17 cellular contexts compared by ENCODE assay signal in genomic region chr15:41104234-41104633, GRCh38. TPM values are rescaled to one million over a fixed set of nuclear protein-coding genes. Genes with fewer than 3 reads are reported as not detected.
DNase-seq lines count a peak whose midpoint lies in the region; ATAC-seq and TF ChIP-seq lines count a peak whose summit lies in the region.
"Had no signal": no experiment of that assay in that cellular context is flagged by ENCODE, and none has a peak within 500 bp of the region (broad histone marks: within the 10 kb centered on the region; RNA-seq: fewer than 3 reads in every experiment).

No MANE protein-coding gene starts in this region.

- H3K9ac ChIP-seq in GM23248: peak overlapping the region; percentile 2; the same call in 1 of the 2 replicates

- 49 to 53% methylated on average over 2 of the region's 2 CpGs for WGBS in GM23248 (ENCODE audit: low coverage in 1 of 2, low lambda C conversion rate in 2 of 2, missing lambda C conversion rate in 2 of 2), 2 experiments
- 73 to 79% (median 76%) methylated on average over 2 of the region's 2 CpGs for WGBS in psoas muscle, 3 donors

- DNase-seq in GM23248 (peak; percentile 84), RPMI7951 (ENCODE audit: low read depth) (peak; percentile 34), epithelial cell of prostate (ENCODE audit: low read depth, low spot score) (no peak), psoas muscle (no peak), NCI-H1694 (lab: John Stamatoyannopoulos, UW) (no peak), HK-2 (ENCODE audit: unreplicated experiment) (no peak), Peyer's patch (no peak)
- DNase-seq: amygdala; effector CD4-positive, alpha-beta T cell; left ventricle myocardium superior; MM.1S; NCI-H524 treated with DMSO at 0.1 percent for 48 hours; T1000 had no signal

- H3K4me3 ChIP-seq in GM23248 (no peak overlapping the region), psoas muscle (no peak overlapping the region), Peyer's patch (no peak overlapping the region)
- H3K4me3 ChIP-seq: HAP-1, hepatocyte, skin epidermis had no signal

- H3K36me3 ChIP-seq in GM23248 (ENCODE audit: low read depth): no peaks in the 10 kb centered on the region
- peaks cover 3 to 12% of the 10 kb centered on the region in 2 donors for H3K36me3 ChIP-seq in psoas muscle (ENCODE audit: insufficient read depth in 1 of 2, low read depth in 1 of 2)
- no peaks in the 10 kb centered on the region for H3K36me3 ChIP-seq in Peyer's patch

- H3K4me1 ChIP-seq in GM23248 (ENCODE audit: insufficient read depth) (peaks cover 37% of the 10 kb centered on the region), psoas muscle (peaks cover 18% of the 10 kb centered on the region), Peyer's patch (no peaks in the 10 kb centered on the region)

- TF ChIP-seq POLR2A in Peyer's patch (IDR thresholded peaks at IDR 0.05): no peak

- in situ Hi-C loops in GM23248 (cut with MboI): no loop called here

- no peaks in the 10 kb centered on the region; the same call in 1 of the 2 replicates for H4K20me1 ChIP-seq in GM23248 (ENCODE audit: insufficient read depth)

- H3K27ac ChIP-seq in GM23248: peak overlapping the region; percentile 63
- peak overlapping the region; percentile 25 for H3K27ac ChIP-seq in epithelial cell of prostate
- no peak overlapping the region for H3K27ac ChIP-seq in psoas muscle
- no peak overlapping the region for H3K27ac ChIP-seq in Peyer's patch
- H3K27ac ChIP-seq: hepatocyte, HL-60, skin epidermis had no signal

- intact Hi-C loops in psoas muscle (cut with DNase I): no loop called here

- H3K9me3 ChIP-seq in GM23248 (ENCODE audit: low read depth) (no peaks in the 10 kb centered on the region), psoas muscle (no peaks in the 10 kb centered on the region), Peyer's patch (no peaks in the 10 kb centered on the region)
- H3K9me3 ChIP-seq: HAP-1 had no signal

- peaks cover 19% of the 10 kb centered on the region for H3F3A ChIP-seq in GM23248 (ENCODE audit: insufficient read depth)

- H3K27me3 ChIP-seq in GM23248 (replicated peaks; ENCODE audit: insufficient read depth) (no peaks in the 10 kb centered on the region), psoas muscle (ENCODE audit: insufficient read depth in 3 of 3, low read length in 2 of 3) (no peaks in the 10 kb centered on the region), Peyer's patch (no peaks in the 10 kb centered on the region)
- H3K27me3 ChIP-seq: hepatocyte had no signal

- ATAC-seq in psoas muscle: peak in 3 of 4 donors; percentile 54 to 59 (median 57)
- ATAC-seq: left ventricle myocardium superior had no signal

- H3K9me2 ChIP-seq in GM23248 (ENCODE audit: insufficient read depth): no peaks in the 10 kb centered on the region

- peaks cover 98% of the 10 kb centered on the region for H3K79me2 ChIP-seq in GM23248 (ENCODE audit: insufficient read depth)

- TF ChIP-seq CTCF in psoas muscle (IDR thresholded peaks at IDR 0.05) (no peak), Peyer's patch (IDR thresholded peaks at IDR 0.05) (no peak)

- H3K4me2 ChIP-seq in GM23248 (ENCODE audit: unreplicated experiment): peak overlapping the region; percentile 53
- H3K4me2 ChIP-seq: hepatocyte had no signal

- H2AFZ ChIP-seq in GM23248: no peak overlapping the region
- H2AFZ ChIP-seq: hepatocyte had no signal

RNA-seq across cellular contexts. Expression of gene INO80, which starts 11.8 kb away (rescaled TPM):
- 25.9 and 40.0 TPM in 2 replicates for total RNA-seq in GM23248 (2014; rRNA removed; shearing (Covaris generic))
- polyA plus RNA-seq in GM23248 (2016; fragmentation: Nextera tagmentation; extraction: Ambion mirVana) (4.6 and 5.3 TPM in 2 replicates), psoas muscle (10 to 100 TPM; 14.8 to 20.1 (median 15.5) TPM)
- 11.7 and 14.2 TPM in 2 replicates for total RNA-seq in RPMI7951 (2014; rRNA removed; shearing (Covaris generic))
- total RNA-seq in psoas muscle (10 to 100 TPM; 12.4 to 30.5 (median 22.7) TPM), Peyer's patch (100 to 1,000 TPM in 1 of 4 donors, 10 to 100 TPM in 3; 17.5 to 111 (median 40.1) TPM)

Comparison
In these comparisons a context has a peak if more than half of its experiments do, and no peak if none do; other contexts are left out.
1. DNase-seq: peak in GM23248 (single experiment) and RPMI7951 (single experiment); none in epithelial cell of prostate (single experiment), psoas muscle (0 of 2), NCI-H1694 (single experiment), HK-2 (single experiment) and Peyer's patch (0 of 3).
2. H3K27ac ChIP-seq: peak in GM23248 (single experiment) and epithelial cell of prostate (single experiment); none in psoas muscle (single experiment) and Peyer's patch (0 of 4).